In genomic region chr17:40566027-40566426, GRCh38 we compare ENCODE assay signal across 1 cellular context.
TF ChIP-seq lines count a peak whose summit lies in the region.

No MANE protein-coding gene starts in this region.

TF ChIP-seq in GM12878, 131 proteins besides CTCF, POLR2A, EP300 and RAD21:
- TF ChIP-seq, protein P1, sequence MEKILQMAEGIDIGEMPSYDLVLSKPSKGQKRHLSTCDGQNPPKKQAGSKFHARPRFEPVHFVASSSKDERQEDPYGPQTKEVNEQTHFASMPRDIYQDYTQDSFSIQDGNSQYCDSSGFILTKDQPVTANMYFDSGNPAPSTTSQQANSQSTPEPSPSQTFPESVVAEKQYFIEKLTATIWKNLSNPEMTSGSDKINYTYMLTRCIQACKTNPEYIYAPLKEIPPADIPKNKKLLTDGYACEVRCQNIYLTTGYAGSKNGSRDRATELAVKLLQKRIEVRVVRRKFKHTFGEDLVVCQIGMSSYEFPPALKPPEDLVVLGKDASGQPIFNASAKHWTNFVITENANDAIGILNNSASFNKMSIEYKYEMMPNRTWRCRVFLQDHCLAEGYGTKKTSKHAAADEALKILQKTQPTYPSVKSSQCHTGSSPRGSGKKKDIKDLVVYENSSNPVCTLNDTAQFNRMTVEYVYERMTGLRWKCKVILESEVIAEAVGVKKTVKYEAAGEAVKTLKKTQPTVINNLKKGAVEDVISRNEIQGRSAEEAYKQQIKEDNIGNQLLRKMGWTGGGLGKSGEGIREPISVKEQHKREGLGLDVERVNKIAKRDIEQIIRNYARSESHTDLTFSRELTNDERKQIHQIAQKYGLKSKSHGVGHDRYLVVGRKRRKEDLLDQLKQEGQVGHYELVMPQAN (conservative IDR thresholded peaks at IDR 0.05) = no peak
- TF ChIP-seq JUNB (IDR thresholded peaks at IDR 0.05) = 0 out of 2 replicates have a peak, but pooled peaks have one; percentile 5
- no peak for TF ChIP-seq LARP7 (IDR thresholded peaks at IDR 0.05)
- TF ChIP-seq POLR2AphosphoS5 (IDR thresholded peaks at IDR 0.05; ENCODE audit: low read length) = no peak
- peak in 1 of 2 experiments; percentile 13; a peak in 1 of 4 replicates for TF ChIP-seq IKZF2 (IDR thresholded peaks at IDR 0.05)
- peak; percentile 64 for TF ChIP-seq RUNX3 (IDR thresholded peaks at IDR 0.05; ENCODE audit: low read length)
- TF ChIP-seq, protein P2, sequence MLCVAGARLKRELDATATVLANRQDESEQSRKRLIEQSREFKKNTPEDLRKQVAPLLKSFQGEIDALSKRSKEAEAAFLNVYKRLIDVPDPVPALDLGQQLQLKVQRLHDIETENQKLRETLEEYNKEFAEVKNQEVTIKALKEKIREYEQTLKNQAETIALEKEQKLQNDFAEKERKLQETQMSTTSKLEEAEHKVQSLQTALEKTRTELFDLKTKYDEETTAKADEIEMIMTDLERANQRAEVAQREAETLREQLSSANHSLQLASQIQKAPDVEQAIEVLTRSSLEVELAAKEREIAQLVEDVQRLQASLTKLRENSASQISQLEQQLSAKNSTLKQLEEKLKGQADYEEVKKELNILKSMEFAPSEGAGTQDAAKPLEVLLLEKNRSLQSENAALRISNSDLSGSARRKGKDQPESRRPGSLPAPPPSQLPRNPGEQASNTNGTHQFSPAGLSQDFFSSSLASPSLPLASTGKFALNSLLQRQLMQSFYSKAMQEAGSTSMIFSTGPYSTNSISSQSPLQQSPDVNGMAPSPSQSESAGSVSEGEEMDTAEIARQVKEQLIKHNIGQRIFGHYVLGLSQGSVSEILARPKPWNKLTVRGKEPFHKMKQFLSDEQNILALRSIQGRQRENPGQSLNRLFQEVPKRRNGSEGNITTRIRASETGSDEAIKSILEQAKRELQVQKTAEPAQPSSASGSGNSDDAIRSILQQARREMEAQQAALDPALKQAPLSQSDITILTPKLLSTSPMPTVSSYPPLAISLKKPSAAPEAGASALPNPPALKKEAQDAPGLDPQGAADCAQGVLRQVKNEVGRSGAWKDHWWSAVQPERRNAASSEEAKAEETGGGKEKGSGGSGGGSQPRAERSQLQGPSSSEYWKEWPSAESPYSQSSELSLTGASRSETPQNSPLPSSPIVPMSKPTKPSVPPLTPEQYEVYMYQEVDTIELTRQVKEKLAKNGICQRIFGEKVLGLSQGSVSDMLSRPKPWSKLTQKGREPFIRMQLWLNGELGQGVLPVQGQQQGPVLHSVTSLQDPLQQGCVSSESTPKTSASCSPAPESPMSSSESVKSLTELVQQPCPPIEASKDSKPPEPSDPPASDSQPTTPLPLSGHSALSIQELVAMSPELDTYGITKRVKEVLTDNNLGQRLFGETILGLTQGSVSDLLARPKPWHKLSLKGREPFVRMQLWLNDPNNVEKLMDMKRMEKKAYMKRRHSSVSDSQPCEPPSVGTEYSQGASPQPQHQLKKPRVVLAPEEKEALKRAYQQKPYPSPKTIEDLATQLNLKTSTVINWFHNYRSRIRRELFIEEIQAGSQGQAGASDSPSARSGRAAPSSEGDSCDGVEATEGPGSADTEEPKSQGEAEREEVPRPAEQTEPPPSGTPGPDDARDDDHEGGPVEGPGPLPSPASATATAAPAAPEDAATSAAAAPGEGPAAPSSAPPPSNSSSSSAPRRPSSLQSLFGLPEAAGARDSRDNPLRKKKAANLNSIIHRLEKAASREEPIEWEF (IDR thresholded peaks at IDR 0.05; ENCODE audit: insufficient replicate concordance, low read depth, low read length) = peak; percentile 85
- no peak for TF ChIP-seq TCF12 (IDR thresholded peaks at IDR 0.05; ENCODE audit: low read depth, low read length)
- TF ChIP-seq, protein P3, sequence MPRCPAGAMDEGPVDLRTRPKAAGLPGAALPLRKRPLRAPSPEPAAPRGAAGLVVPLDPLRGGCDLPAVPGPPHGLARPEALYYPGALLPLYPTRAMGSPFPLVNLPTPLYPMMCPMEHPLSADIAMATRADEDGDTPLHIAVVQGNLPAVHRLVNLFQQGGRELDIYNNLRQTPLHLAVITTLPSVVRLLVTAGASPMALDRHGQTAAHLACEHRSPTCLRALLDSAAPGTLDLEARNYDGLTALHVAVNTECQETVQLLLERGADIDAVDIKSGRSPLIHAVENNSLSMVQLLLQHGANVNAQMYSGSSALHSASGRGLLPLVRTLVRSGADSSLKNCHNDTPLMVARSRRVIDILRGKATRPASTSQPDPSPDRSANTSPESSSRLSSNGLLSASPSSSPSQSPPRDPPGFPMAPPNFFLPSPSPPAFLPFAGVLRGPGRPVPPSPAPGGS (IDR thresholded peaks at IDR 0.05; ENCODE audit: borderline replicate concordance, insufficient read depth, low read depth, low read length, poor library complexity, severe bottlenecking) = no peak
TF ChIP-seq in GM12878: peak in this region for 4.
